32 cellular contexts compared by ENCODE assay signal in the genomic region with DNA sequence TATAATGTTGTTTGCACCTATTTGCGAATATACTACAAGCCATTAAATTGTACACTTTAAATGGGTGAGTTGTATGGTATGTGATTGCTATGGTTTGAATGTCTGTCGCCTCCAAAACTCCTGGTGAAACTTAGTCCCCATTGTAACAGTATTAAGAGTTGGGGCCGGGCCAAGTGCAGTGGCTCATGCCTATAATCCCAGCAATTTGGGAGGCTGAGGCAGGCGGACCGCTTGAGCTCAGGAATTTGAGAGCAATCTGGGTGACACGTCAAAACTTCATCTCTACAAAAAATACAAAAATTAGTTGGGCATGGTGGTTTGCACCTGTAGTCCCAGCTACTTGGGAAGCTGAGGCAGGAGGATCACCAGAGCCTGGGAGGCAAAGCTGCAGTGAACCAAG. TPM values are rescaled to one million over a fixed set of nuclear protein-coding genes. Genes with fewer than 3 reads are reported as not detected.
"Had no signal": no experiment of that assay in that cellular context is flagged by ENCODE, and none has a peak within 500 bp of the region (broad histone marks: within the 10 kb centered on the region; RNA-seq: fewer than 3 reads in every experiment).

No MANE protein-coding gene starts in this region.

- DNase-seq: activated effector memory CD4-positive, alpha-beta T cell treated with anti-CD3 and anti-CD28 coated beads, Interleukin-2, amount 50 U/mL, for 16 hours; activated effector memory CD4-positive, alpha-beta T cell treated with Interleukin-2 at 50 U/mL for 16 hours; activated gamma-delta T cell; activated gamma-delta T cell treated with Interleukin-2 at 50 U/mL for 16 hours; activated naive CD4-positive, alpha-beta T cell; activated naive CD4-positive, alpha-beta T cell treated with anti-CD3 and anti-CD28 coated beads for 36 hours; activated naive CD4-positive, alpha-beta T cell treated with anti-CD3 and anti-CD28 coated beads, Interleukin-2, amount 10 ng/mL, durations not matched to agents 7 days and 5 days; activated naive CD4-positive, alpha-beta T cell treated with anti-CD3 and anti-CD28 coated beads, Interleukin-2, amount 50 U/mL, for 16 hours; activated naive CD4-positive, alpha-beta T cell treated with Interleukin-2 at 50 U/mL for 16 hours; activated naive CD8-positive, alpha-beta T cell treated with anti-CD3 and anti-CD28 coated beads for 36 hours; activated naive CD8-positive, alpha-beta T cell treated with anti-CD3 and anti-CD28 coated beads, Interleukin-2, amount 10 ng/mL, durations not matched to agents 7 days and 5 days; activated naive CD8-positive, alpha-beta T cell treated with anti-CD3 and anti-CD28 coated beads, Interleukin-2, amount 50 U/mL, for 24 hours; activated T-cell treated with anti-CD3 and anti-CD28 coated beads, Interleukin-2, amount 50 U/mL, for 1 hour; activated T-cell treated with anti-CD3 and anti-CD28 coated beads, Interleukin-2, amount 50 U/mL, for 24 hours; activated T-cell treated with anti-CD3 and anti-CD28 coated beads, Interleukin-2, amount 50 U/mL, for 4 hours; activated T-cell treated with anti-CD3 and anti-CD28 coated beads, Interleukin-2, amount 50 U/mL, for 48 hours; activated T-cell treated with anti-CD3 and anti-CD28 coated beads, Interleukin-2, amount 50 U/mL, for 72 hours; adrenal gland; amniotic stem cell; amygdala; anterior cingulate cortex; aorta; body of pancreas; brain microvascular endothelial cell; caudate nucleus; central memory CD4-positive, alpha-beta T cell; cerebellar nuclear complex had no signal

- FAIRE-seq: astrocyte, bronchial epithelial cell had no signal

RNA-seq across cellular contexts. Expression of gene SIM2, which starts 12.0 kb away (rescaled TPM):
- total RNA-seq: activated naive CD8-positive, alpha-beta T cell treated with anti-CD3 and anti-CD28 coated beads for 36 hours; activated naive CD8-positive, alpha-beta T cell treated with anti-CD3 and anti-CD28 coated beads, Interleukin-2, amount 10 ng/mL, durations not matched to agents 7 days and 5 days; aorta; ascending aorta; cardiac muscle cell; cerebellum had no signal
